In the genomic region with DNA sequence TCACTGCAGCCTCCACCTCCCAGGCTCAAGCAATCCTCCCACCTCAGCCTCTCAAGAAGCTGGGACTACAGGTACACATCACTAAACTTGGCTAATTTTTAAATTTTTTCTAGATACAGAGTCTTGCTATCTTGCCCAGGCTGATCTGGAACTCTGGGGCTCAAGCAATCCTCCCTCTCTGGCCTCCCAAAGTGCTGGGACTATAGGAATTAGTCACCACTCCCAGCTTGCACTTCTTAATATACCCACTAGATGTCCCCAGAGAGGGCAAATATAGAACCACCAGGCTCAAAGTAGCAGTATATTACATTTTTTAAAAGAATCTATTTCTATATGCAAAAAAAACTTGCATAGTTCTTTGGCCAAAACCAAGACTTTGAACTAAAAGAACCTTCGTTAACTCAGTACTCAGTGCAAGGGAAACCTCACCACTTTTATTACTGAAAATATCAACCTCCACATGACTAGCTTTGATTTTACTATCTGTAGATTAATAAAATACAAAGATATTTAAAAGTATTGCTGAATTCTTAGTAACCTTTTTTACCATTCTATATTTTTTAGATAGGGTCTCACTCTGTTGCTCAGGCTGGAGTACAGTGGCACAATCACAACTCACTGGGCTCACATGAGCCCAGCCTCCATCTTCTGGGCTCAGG, we compare ENCODE assay signal across 8 cellular contexts. TPM values are rescaled to one million over a fixed set of nuclear protein-coding genes. Genes with fewer than 3 reads are reported as not detected.
DNase-seq lines count a peak whose midpoint lies in the region; ATAC-seq and TF ChIP-seq lines count a peak whose summit lies in the region.

No MANE protein-coding gene starts in this region.

- intact Hi-C loops in Calu3 (cut with micrococcal nuclease; ENCODE audit: unreplicated experiment) = no loop called here
- intact Hi-C loops in heart right ventricle (cut with DNase I) = loop anchor here in 9 of 10 donors (2.0 to 10.0 kb wide), 6 partner anchors 87 to 339 kb away; partner anchors contain the start of genes HABP4 (in 2 of the 9) and ZNF367 (in 2 of the 9)
- intact Hi-C loops in sciatic nerve (cut with DNase I) = loop anchor here (10.0 kb wide), 1 partner anchor 337 kb away; no protein-coding TSS in a partner anchor

- CTCF ChIA-PET in Calu3 (lab: Charles Lee) = interaction anchor here (0.7 to 1.2 kb wide), 5 partner anchors 8 to 114 kb away, joined by 3 to 5 read pairs (median 3); no protein-coding TSS in a partner anchor

- no peak overlapping the region for H3K27ac Mint-ChIP-seq in Calu3 (ENCODE audit: unreplicated experiment)
- H3K27ac Mint-ChIP-seq in activated naive CD8-positive, alpha-beta T cell treated with anti-CD3 and anti-CD28 coated beads for 36 hours = no peak overlapping the region

- in situ Hi-C loops in HAP-1 (cut with MboI; ENCODE audit: low sequenced_read_pairs) = loop anchor here (10.0 kb wide), 1 partner anchor 337 kb away; no protein-coding TSS in a partner anchor

- peak; percentile 51 for TF ChIP-seq CTCF in Calu3 (IDR thresholded peaks at IDR 0.05; ENCODE audit: unreplicated experiment)
- peak; percentile 76 to 94 (median 89) for TF ChIP-seq CTCF in Peyer's patch (IDR thresholded peaks at IDR 0.05)
- TF ChIP-seq CTCF in heart right ventricle (IDR thresholded peaks at IDR 0.05) = peak; percentile 81 to 90 (median 85)

- WGBS in heart right ventricle, 2 donors = 49 to 55% methylated on average over 1 of the region's 1 CpG

- no TSS peak for BruUV-seq in Calu3 (replicated peaks; lab: Mats Ljungman, UMichigan)

- peak; percentile 58 for DNase-seq in Calu3
- peak; percentile 15 to 66 for DNase-seq in HAP-1 (ENCODE audit: low spot score in 2 of 2)
- peak in 2 of 3 donors; percentile 58 to 73 for DNase-seq in Peyer's patch
- DNase-seq in activated naive CD8-positive, alpha-beta T cell treated with anti-CD3 and anti-CD28 coated beads for 36 hours = peak; percentile 7
- peak in 1 of 2 donors; percentile 52 for DNase-seq in heart right ventricle
- no peak for DNase-seq in sciatic nerve (ENCODE audit: low spot score)

- peaks cover 11% of the 10 kb centered on the region for H3K4me1 Mint-ChIP-seq in Calu3 (ENCODE audit: low read depth, unreplicated experiment)
- no peaks in the 10 kb centered on the region for H3K4me1 Mint-ChIP-seq in activated naive CD8-positive, alpha-beta T cell treated with anti-CD3 and anti-CD28 coated beads for 36 hours

- H3K27me3 ChIP-seq in HAP-1 (ENCODE audit: low read depth) (no peaks in the 10 kb centered on the region), Peyer's patch (no peaks in the 10 kb centered on the region), heart right ventricle (no peaks in the 10 kb centered on the region)

- H3K9me3 ChIP-seq in HAP-1 (no peaks in the 10 kb centered on the region), Peyer's patch (no peaks in the 10 kb centered on the region), heart right ventricle (no peaks in the 10 kb centered on the region)

- H3K9me3 Mint-ChIP-seq in Calu3 (ENCODE audit: low read depth, unreplicated experiment) = no peaks in the 10 kb centered on the region
- no peaks in the 10 kb centered on the region for H3K9me3 Mint-ChIP-seq in activated naive CD8-positive, alpha-beta T cell treated with anti-CD3 and anti-CD28 coated beads for 36 hours

- TF ChIP-seq POLR2A in Peyer's patch (IDR thresholded peaks at IDR 0.05) = no peak

- no peaks in the 10 kb centered on the region for H3K27me3 Mint-ChIP-seq in Calu3 (ENCODE audit: unreplicated experiment)
- no peaks in the 10 kb centered on the region for H3K27me3 Mint-ChIP-seq in activated naive CD8-positive, alpha-beta T cell treated with anti-CD3 and anti-CD28 coated beads for 36 hours

- no peaks in the 10 kb centered on the region for H3K4me1 ChIP-seq in HAP-1
- no peaks in the 10 kb centered on the region for H3K4me1 ChIP-seq in Peyer's patch
- no peaks in the 10 kb centered on the region for H3K4me1 ChIP-seq in heart right ventricle

- no peaks in the 10 kb centered on the region for H3K36me3 ChIP-seq in HAP-1 (replicated peaks)
- peaks cover 0 to 37% (median 0%) of the 10 kb centered on the region in 3 donors for H3K36me3 ChIP-seq in Peyer's patch
- peaks cover 0 to 37% (median 3%) of the 10 kb centered on the region in 9 donors for H3K36me3 ChIP-seq in heart right ventricle

- H3K4me3 Mint-ChIP-seq in Calu3 (ENCODE audit: low read depth, unreplicated experiment) = no peak overlapping the region
- no peak overlapping the region for H3K4me3 Mint-ChIP-seq in activated naive CD8-positive, alpha-beta T cell treated with anti-CD3 and anti-CD28 coated beads for 36 hours

- H3K4me3 ChIP-seq in HAP-1 (no peak overlapping the region), Peyer's patch (no peak overlapping the region), heart right ventricle (no peak overlapping the region)

- H3K27ac ChIP-seq in Peyer's patch (no peak overlapping the region), heart right ventricle (no peak overlapping the region)

- peaks cover 13% of the 10 kb centered on the region for H3K36me3 Mint-ChIP-seq in Calu3 (ENCODE audit: insufficient read depth, unreplicated experiment)
- H3K36me3 Mint-ChIP-seq in activated naive CD8-positive, alpha-beta T cell treated with anti-CD3 and anti-CD28 coated beads for 36 hours = no peaks in the 10 kb centered on the region

- ATAC-seq in heart right ventricle (peak; percentile 29 to 86 (median 70)), sciatic nerve (peak; percentile 84), HG03469 (IDR thresholded peaks at IDR 0.05; ENCODE audit: unreplicated experiment) (no peak), GM21528 (IDR thresholded peaks at IDR 0.05; ENCODE audit: low FRiP score, unreplicated experiment) (no peak)

RNA-seq across cellular contexts. Expression of gene HSD17B3, which starts 25.8 kb away (rescaled TPM):
- total RNA-seq in Calu3 (2022) (1.2 and 1.5 TPM in 2 replicates), Peyer's patch (10 to 100 TPM in 1 of 4 donors, 1 to 10 TPM in 2, not detected in 1; 1.6 to 14.5 (median 2.0) TPM), heart right ventricle (1 to 10 TPM in 6 of 10 donors, under 1 TPM in 4; 0.66 to 2.5 (median 1.2) TPM), sciatic nerve (4.5 TPM)
- not detected for total RNA-seq in activated naive CD8-positive, alpha-beta T cell treated with anti-CD3 and anti-CD28 coated beads for 36 hours
- polyA plus RNA-seq in heart right ventricle = 10 to 100 TPM in 1 of 2 donors, 1 to 10 TPM in 1; 1.0 to 12.2 TPM

RNA-seq across cellular contexts. Expression of gene SLC35D2, which starts 55.7 kb away (rescaled TPM):
- total RNA-seq in Calu3 (2022) (20.1 and 21.6 TPM in 2 replicates), Peyer's patch (100 to 1,000 TPM in 1 of 4 donors, 10 to 100 TPM in 3; 38.8 to 140 (median 84.9) TPM), heart right ventricle (10 to 100 TPM; 10.8 to 20.8 (median 13.2) TPM), sciatic nerve (30.3 TPM)
- total RNA-seq in activated naive CD8-positive, alpha-beta T cell treated with anti-CD3 and anti-CD28 coated beads for 36 hours = 1 to 10 TPM in 1 of 2 experiments, under 1 TPM in 1; 0.80 to 1.5 TPM
- polyA plus RNA-seq in heart right ventricle = 10 to 100 TPM; 11.5 to 16.2 TPM

Comparison
In these comparisons a context has a peak if more than half of its experiments do, and no peak if none do; other contexts are left out.
1. ATAC-seq: peak in heart right ventricle (8 of 8) and sciatic nerve (single experiment); none in HG03469 (single experiment) and GM21528 (single experiment).
2. Peak in every context shown above with its lines, with median percentiles within 50 percentile points of each other: CTCF ChIP-seq.